Comparison of ENCODE assay signal across 1 cellular context in the genomic region with DNA sequence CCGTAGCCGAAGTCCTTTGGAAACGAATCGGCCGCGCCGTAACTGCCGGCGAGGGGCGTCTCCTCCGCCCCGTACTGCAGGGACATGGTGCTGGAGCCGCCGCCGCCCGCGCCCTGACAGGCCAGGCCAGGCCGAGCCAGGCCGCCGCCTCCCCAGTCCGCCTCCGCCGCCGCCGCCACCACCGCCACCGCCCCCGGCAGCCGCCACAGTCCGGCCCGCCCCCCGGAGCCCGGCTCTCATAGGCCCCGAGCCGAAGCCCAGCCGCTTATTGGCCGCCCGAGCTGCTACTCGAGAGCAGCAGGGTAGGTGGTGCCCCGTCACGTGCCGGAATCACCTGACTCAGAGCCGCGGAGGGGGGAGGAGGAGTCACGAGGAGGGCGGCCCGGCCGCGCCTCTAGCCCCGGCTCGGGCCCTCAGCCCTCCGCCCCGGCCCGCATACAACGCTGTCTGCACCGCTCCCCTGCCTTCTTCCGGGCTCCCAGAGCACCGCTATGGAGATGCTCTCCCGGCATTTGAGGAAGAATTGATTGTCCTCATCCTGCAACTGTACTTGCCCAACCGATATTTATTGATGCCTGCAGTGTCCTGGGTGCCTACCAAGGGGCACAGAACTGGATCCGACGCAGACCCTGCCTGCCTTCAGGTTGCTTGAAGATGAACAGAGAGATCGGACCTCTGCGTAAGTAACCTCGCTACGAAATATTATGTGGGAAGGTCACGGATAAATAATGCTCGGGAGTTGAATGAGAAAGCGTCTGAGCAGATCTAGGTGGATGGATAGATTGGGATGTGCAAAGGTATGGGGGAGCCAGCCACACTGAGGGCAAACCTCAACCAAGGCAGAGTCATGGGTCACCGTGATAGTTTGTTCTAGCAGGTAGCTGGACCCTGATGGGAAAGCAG.
A peak's percentile ranks its signal among the peaks of the same experiment; 100 is the strongest.
TF ChIP-seq lines count a peak whose summit lies in the region.

A gene with protein sequence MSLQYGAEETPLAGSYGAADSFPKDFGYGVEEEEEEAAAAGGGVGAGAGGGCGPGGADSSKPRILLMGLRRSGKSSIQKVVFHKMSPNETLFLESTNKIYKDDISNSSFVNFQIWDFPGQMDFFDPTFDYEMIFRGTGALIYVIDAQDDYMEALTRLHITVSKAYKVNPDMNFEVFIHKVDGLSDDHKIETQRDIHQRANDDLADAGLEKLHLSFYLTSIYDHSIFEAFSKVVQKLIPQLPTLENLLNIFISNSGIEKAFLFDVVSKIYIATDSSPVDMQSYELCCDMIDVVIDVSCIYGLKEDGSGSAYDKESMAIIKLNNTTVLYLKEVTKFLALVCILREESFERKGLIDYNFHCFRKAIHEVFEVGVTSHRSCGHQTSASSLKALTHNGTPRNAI (minus strand): TSS at position 212 of the 903 bp plus-strand sequence. CDS start 126 bp downstream, at position 86.

TF ChIP-seq in HepG2, 621 proteins besides CTCF, POLR2A, EP300 and RAD21 (continued from another document and continues in another):
- TF ChIP-seq, protein P1, sequence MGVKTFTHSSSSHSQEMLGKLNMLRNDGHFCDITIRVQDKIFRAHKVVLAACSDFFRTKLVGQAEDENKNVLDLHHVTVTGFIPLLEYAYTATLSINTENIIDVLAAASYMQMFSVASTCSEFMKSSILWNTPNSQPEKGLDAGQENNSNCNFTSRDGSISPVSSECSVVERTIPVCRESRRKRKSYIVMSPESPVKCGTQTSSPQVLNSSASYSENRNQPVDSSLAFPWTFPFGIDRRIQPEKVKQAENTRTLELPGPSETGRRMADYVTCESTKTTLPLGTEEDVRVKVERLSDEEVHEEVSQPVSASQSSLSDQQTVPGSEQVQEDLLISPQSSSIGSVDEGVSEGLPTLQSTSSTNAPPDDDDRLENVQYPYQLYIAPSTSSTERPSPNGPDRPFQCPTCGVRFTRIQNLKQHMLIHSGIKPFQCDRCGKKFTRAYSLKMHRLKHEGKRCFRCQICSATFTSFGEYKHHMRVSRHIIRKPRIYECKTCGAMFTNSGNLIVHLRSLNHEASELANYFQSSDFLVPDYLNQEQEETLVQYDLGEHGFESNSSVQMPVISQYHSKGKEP (CRISPR knock-in tag; IDR thresholded peaks at IDR 0.05), result no peak
- TF ChIP-seq ZNF160 (CRISPR knock-in tag; IDR thresholded peaks at IDR 0.05), result no peak
- TF ChIP-seq ZC3H4 (CRISPR knock-in tag; IDR thresholded peaks at IDR 0.05; ENCODE audit: borderline replicate concordance), result no peak
- no peak for TF ChIP-seq ZFYVE20 (CRISPR knock-in tag; IDR thresholded peaks at IDR 0.05; ENCODE audit: borderline replicate concordance, low read depth)
- TF ChIP-seq, protein P2, sequence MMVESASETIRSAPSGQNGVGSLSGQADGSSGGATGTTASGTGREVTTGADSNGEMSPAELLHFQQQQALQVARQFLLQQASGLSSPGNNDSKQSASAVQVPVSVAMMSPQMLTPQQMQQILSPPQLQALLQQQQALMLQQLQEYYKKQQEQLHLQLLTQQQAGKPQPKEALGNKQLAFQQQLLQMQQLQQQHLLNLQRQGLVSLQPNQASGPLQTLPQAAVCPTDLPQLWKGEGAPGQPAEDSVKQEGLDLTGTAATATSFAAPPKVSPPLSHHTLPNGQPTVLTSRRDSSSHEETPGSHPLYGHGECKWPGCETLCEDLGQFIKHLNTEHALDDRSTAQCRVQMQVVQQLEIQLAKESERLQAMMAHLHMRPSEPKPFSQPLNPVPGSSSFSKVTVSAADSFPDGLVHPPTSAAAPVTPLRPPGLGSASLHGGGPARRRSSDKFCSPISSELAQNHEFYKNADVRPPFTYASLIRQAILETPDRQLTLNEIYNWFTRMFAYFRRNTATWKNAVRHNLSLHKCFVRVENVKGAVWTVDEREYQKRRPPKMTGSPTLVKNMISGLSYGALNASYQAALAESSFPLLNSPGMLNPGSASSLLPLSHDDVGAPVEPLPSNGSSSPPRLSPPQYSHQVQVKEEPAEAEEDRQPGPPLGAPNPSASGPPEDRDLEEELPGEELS (CRISPR knock-in tag; IDR thresholded peaks at IDR 0.05), result peak; percentile 48; the same call in 1 of the 2 replicates
- TF ChIP-seq FOSL2 (CRISPR knock-in tag; IDR thresholded peaks at IDR 0.05), result peak; percentile 70
- no peak for TF ChIP-seq NFRKB (IDR thresholded peaks at IDR 0.05)
- TF ChIP-seq, protein P3, sequence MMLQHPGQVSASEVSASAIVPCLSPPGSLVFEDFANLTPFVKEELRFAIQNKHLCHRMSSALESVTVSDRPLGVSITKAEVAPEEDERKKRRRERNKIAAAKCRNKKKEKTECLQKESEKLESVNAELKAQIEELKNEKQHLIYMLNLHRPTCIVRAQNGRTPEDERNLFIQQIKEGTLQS (CRISPR knock-in tag; IDR thresholded peaks at IDR 0.05), result no peak
- TF ChIP-seq, protein P4, sequence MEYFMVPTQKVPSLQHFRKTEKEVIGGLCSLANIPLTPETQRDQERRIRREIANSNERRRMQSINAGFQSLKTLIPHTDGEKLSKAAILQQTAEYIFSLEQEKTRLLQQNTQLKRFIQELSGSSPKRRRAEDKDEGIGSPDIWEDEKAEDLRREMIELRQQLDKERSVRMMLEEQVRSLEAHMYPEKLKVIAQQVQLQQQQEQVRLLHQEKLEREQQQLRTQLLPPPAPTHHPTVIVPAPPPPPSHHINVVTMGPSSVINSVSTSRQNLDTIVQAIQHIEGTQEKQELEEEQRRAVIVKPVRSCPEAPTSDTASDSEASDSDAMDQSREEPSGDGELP (IDR thresholded peaks at IDR 0.05; ENCODE audit: borderline replicate concordance, low read depth), result peak; percentile 91
- no peak for TF ChIP-seq MZF1 (CRISPR knock-in tag; IDR thresholded peaks at IDR 0.05; ENCODE audit: borderline replicate concordance)
- no peak for TF ChIP-seq MBNL3 (CRISPR knock-in tag; conservative IDR thresholded peaks at IDR 0.05)
- TF ChIP-seq, protein P5, sequence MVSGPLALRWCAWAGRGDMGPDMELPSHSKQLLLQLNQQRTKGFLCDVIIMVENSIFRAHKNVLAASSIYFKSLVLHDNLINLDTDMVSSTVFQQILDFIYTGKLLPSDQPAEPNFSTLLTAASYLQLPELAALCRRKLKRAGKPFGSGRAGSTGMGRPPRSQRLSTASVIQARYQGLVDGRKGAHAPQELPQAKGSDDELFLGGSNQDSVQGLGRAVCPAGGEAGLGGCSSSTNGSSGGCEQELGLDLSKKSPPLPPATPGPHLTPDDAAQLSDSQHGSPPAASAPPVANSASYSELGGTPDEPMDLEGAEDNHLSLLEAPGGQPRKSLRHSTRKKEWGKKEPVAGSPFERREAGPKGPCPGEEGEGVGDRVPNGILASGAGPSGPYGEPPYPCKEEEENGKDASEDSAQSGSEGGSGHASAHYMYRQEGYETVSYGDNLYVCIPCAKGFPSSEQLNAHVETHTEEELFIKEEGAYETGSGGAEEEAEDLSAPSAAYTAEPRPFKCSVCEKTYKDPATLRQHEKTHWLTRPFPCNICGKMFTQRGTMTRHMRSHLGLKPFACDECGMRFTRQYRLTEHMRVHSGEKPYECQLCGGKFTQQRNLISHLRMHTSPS (CRISPR knock-in tag; IDR thresholded peaks at IDR 0.05; ENCODE audit: low read depth), result no peak
- TF ChIP-seq BCL6 (CRISPR knock-in tag; IDR thresholded peaks at IDR 0.05), result peak; percentile 47; the same call in 1 of the 2 replicates
- TF ChIP-seq YEATS2 (CRISPR knock-in tag; IDR thresholded peaks at IDR 0.05; ENCODE audit: borderline replicate concordance), result peak; percentile 80
- TF ChIP-seq, protein P6, sequence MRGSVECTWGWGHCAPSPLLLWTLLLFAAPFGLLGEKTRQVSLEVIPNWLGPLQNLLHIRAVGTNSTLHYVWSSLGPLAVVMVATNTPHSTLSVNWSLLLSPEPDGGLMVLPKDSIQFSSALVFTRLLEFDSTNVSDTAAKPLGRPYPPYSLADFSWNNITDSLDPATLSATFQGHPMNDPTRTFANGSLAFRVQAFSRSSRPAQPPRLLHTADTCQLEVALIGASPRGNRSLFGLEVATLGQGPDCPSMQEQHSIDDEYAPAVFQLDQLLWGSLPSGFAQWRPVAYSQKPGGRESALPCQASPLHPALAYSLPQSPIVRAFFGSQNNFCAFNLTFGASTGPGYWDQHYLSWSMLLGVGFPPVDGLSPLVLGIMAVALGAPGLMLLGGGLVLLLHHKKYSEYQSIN (CRISPR knock-in tag; IDR thresholded peaks at IDR 0.05; ENCODE audit: borderline replicate concordance), result no peak
- no peak for TF ChIP-seq ZNF83 (CRISPR knock-in tag; IDR thresholded peaks at IDR 0.05; ENCODE audit: borderline replicate concordance)
- no peak for TF ChIP-seq TP53 (CRISPR knock-in tag; conservative IDR thresholded peaks at IDR 0.05)
- TF ChIP-seq ZNF816 (CRISPR knock-in tag; IDR thresholded peaks at IDR 0.05; ENCODE audit: borderline replicate concordance), result no peak
- TF ChIP-seq EZH2 (conservative IDR thresholded peaks at IDR 0.05; ENCODE audit: low read depth, low read length), result no peak
- TF ChIP-seq ZNF644 (CRISPR knock-in tag; IDR thresholded peaks at IDR 0.05; ENCODE audit: low read depth), result no peak
- peak; percentile 55 for TF ChIP-seq JARID2 (CRISPR knock-in tag; IDR thresholded peaks at IDR 0.05; ENCODE audit: insufficient replicate concordance)
- no peak for TF ChIP-seq TBP (CRISPR knock-in tag; IDR thresholded peaks at IDR 0.05)
- TF ChIP-seq, protein P7, sequence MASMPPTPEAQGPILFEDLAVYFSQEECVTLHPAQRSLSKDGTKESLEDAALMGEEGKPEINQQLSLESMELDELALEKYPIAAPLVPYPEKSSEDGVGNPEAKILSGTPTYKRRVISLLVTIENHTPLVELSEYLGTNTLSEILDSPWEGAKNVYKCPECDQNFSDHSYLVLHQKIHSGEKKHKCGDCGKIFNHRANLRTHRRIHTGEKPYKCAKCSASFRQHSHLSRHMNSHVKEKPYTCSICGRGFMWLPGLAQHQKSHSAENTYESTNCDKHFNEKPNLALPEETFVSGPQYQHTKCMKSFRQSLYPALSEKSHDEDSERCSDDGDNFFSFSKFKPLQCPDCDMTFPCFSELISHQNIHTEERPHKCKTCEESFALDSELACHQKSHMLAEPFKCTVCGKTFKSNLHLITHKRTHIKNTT (CRISPR knock-in tag; IDR thresholded peaks at IDR 0.05), result no peak
- TF ChIP-seq, protein P8, sequence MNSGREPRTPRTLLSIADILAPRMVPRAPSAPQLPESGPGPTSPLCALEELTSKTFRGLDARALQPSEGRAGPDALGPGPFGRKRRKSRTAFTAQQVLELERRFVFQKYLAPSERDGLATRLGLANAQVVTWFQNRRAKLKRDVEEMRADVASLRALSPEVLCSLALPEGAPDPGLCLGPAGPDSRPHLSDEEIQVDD (CRISPR knock-in tag; IDR thresholded peaks at IDR 0.05; ENCODE audit: borderline replicate concordance), result no peak; the same call in 1 of the 2 replicates
- TF ChIP-seq PAX8 (CRISPR knock-in tag; IDR thresholded peaks at IDR 0.05; ENCODE audit: borderline replicate concordance), result no peak; the same call in 1 of the 2 replicates
- peak; percentile 77 for TF ChIP-seq HNRNPLL (IDR thresholded peaks at IDR 0.05; ENCODE audit: low read depth, low read length, poor library complexity, severe bottlenecking)
- TF ChIP-seq, protein P9, sequence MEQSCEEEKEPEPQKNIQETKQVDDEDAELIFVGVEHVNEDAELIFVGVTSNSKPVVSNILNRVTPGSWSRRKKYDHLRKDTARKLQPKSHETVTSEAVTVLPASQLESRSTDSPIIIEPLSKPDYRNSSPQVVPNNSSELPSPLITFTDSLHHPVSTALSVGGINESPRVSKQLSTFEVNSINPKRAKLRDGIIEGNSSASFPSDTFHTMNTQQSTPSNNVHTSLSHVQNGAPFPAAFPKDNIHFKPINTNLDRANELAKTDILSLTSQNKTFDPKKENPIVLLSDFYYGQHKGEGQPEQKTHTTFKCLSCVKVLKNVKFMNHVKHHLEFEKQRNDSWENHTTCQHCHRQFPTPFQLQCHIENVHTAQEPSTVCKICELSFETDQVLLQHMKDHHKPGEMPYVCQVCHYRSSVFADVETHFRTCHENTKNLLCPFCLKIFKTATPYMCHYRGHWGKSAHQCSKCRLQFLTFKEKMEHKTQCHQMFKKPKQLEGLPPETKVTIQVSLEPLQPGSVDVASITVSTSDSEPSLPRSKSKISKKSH (CRISPR knock-in tag; IDR thresholded peaks at IDR 0.05; ENCODE audit: borderline replicate concordance), result 0 out of 2 replicates have a peak, but pooled peaks have one; percentile 67
- no peak for TF ChIP-seq ZNF232 (CRISPR knock-in tag; IDR thresholded peaks at IDR 0.05; ENCODE audit: borderline replicate concordance)
- TF ChIP-seq CHCHD3 (CRISPR knock-in tag; IDR thresholded peaks at IDR 0.05), result no peak
- TF ChIP-seq MIER3 (CRISPR knock-in tag; IDR thresholded peaks at IDR 0.05; ENCODE audit: borderline replicate concordance), result 0 out of 2 replicates have a peak, but pooled peaks have one; percentile 30
- TF ChIP-seq SRY (CRISPR knock-in tag; IDR thresholded peaks at IDR 0.05), result peak; percentile 62; the same call in 1 of the 2 replicates
- TF ChIP-seq STAG1 (CRISPR knock-in tag; IDR thresholded peaks at IDR 0.05), result peak; percentile 19
- TF ChIP-seq GLI4 (CRISPR knock-in tag; IDR thresholded peaks at IDR 0.05; ENCODE audit: borderline replicate concordance), result no peak
- TF ChIP-seq CBX1 (IDR thresholded peaks at IDR 0.05; ENCODE audit: low read depth), result peak; percentile 83
- no peak for TF ChIP-seq ZFP36L2 (CRISPR knock-in tag; IDR thresholded peaks at IDR 0.05)
- TF ChIP-seq PHF5A (CRISPR knock-in tag; IDR thresholded peaks at IDR 0.05; ENCODE audit: low read depth, unreplicated experiment), result no peak
- no peak for TF ChIP-seq ZNF230 (CRISPR knock-in tag; IDR thresholded peaks at IDR 0.05)
- no peak for TF ChIP-seq ZNF251 (CRISPR knock-in tag; IDR thresholded peaks at IDR 0.05)
- no peak for TF ChIP-seq ZNF253 (CRISPR knock-in tag; IDR thresholded peaks at IDR 0.05; ENCODE audit: borderline replicate concordance)
- no peak for TF ChIP-seq HNF4A (CRISPR knock-in tag; IDR thresholded peaks at IDR 0.05)
